ENCODE assay signal across 23 cellular contexts in genomic region chr5:98586581-98586980, GRCh38.
"Had no signal": no experiment of that assay in that cellular context is flagged by ENCODE, and none has a peak within 500 bp of the region (broad histone marks: within the 10 kb centered on the region; RNA-seq: fewer than 3 reads in every experiment).

No MANE protein-coding gene starts in this region.

- FAIRE-seq: colon, endothelial cell of umbilical vein, frontal cortex, islet of Langerhans, keratinocyte had no signal

- H3K9me3 ChIP-seq: esophagus muscularis mucosa, lower lobe of right lung, mucosa of descending colon had no signal

- H3K4me3 ChIP-seq: coronary artery, dorsolateral prefrontal cortex, esophagus muscularis mucosa, gastroesophageal sphincter, heart right ventricle, left lung, lower lobe of right lung, mucosa of descending colon had no signal

- H3K27me3 ChIP-seq: dorsolateral prefrontal cortex, esophagus muscularis mucosa, foreskin keratinocyte, gastroesophageal sphincter, heart right ventricle, left lung had no signal

- DNase-seq: dermis blood vessel endothelial cell; dorsolateral prefrontal cortex; effector CD4-positive, alpha-beta T cell; effector memory CD4-positive, alpha-beta T cell; foreskin keratinocyte; head of caudate nucleus; heart right ventricle; hippocampal formation; left cardiac atrium; left lung; left ventricle myocardium superior; lower lobe of right lung; mesenchymal stem cell; mucosa of descending colon had no signal

- H3K27ac ChIP-seq: coronary artery, dorsolateral prefrontal cortex, esophagus muscularis mucosa, foreskin keratinocyte, gastroesophageal sphincter, heart right ventricle, left lung, lower lobe of right lung had no signal

- H3K36me3 Mint-ChIP-seq: mesothelial cell of epicardium had no signal

- H3K4me3 Mint-ChIP-seq: mesothelial cell of epicardium had no signal

- H3K4me1 ChIP-seq: foreskin keratinocyte, heart right ventricle, left lung, lower lobe of right lung had no signal

- H3K27ac Mint-ChIP-seq: mesothelial cell of epicardium had no signal

- ATAC-seq: foreskin keratinocyte, gastroesophageal sphincter, heart right ventricle, left cardiac atrium, left lung, left ventricle myocardium superior, lower lobe of right lung had no signal

- H3K36me3 ChIP-seq: esophagus muscularis mucosa, gastroesophageal sphincter, heart right ventricle, left lung, lower lobe of right lung had no signal
